ENCODE assay signal across 2 cellular contexts in the genomic region with DNA sequence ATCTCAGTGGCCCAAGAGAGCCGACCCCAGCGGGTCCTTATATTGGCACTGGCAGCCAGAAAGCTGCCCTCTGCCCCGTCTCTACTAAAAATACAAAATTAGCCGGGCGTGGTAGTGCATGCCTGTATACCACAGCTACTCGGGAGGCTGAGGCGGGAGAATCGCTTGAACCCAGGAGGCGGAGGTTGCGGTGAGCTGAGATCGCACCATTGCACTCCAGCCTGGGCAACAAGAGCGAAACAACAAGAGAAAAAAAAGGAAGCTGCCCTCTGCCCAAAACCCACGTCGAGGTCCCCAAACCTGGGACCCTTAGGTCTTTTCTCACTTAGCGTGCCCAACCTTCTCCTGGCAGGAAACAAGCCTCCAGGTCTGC. TPM values are rescaled to one million over a fixed set of nuclear protein-coding genes. Genes with fewer than 3 reads are reported as not detected.
A peak's percentile ranks its signal among the peaks of the same experiment; 100 is the strongest.
DNase-seq lines count a peak whose midpoint lies in the region; FAIRE-seq and TF ChIP-seq lines count a peak whose summit lies in the region.
"Not testable (repeated sequence)": the region's sequence is repeated elsewhere in the genome, so short reads cannot be mapped to it uniquely, and the experiment has no call there.

No MANE protein-coding gene starts in this region.

- not testable (repeated sequence) for H3K27me3 ChIP-seq in HUES64 (ENCODE audit: insufficient read depth, low read length)

- H3K4me3 ChIP-seq in HUES64 (ENCODE audit: low read length) (peak overlapping the region; percentile 81), kidney (ENCODE audit: low read length in 2 of 2) (peak overlapping the region; percentile 96 to 99)

- H3K36me3 ChIP-seq in HUES64 (ENCODE audit: insufficient read depth, low read length) = peaks cover 19% of the 10 kb centered on the region
- H3K36me3 ChIP-seq in kidney (ENCODE audit: control insufficient read depth in 1 of 2, insufficient read depth in 2 of 2, low read length in 2 of 2) = peaks cover 7 to 22% of the 10 kb centered on the region in 2 donors

- H3K9ac ChIP-seq in HUES64 (ENCODE audit: low read depth, low read length) (peak overlapping the region; percentile 81; the same call in 1 of the 2 replicates), kidney (ENCODE audit: low read length in 2 of 2) (peak overlapping the region in 1 of 2 donors; percentile 84)

- FAIRE-seq in kidney (lab: Jason Lieb, UNC) = not testable (repeated sequence)

- not testable (repeated sequence) for TF ChIP-seq CTCF in kidney (IDR thresholded peaks at IDR 0.05; ENCODE audit: borderline replicate concordance, extremely low read depth, insufficient read depth)

- not testable (repeated sequence) for H3K9me3 ChIP-seq in HUES64 (ENCODE audit: insufficient read depth, low read depth, low read length); kidney (ENCODE audit: control insufficient read depth in 1 of 2, low read length in 2 of 2)

- not testable (repeated sequence) for DNase-seq in kidney

- not testable (repeated sequence) for H3K4me1 ChIP-seq in HUES64 (ENCODE audit: insufficient read depth, low read length); kidney (ENCODE audit: control insufficient read depth in 1 of 2, insufficient read depth in 1 of 2, low read depth in 1 of 2, low read length in 2 of 2)

- WGBS in HUES64 = 86% methylated on average over 15 of the region's 15 CpGs

- H3K27ac ChIP-seq in HUES64 (ENCODE audit: low read depth, low read length) = not testable (repeated sequence)
- peak overlapping the region; percentile 86 to 90 for H3K27ac ChIP-seq in kidney (ENCODE audit: low read depth in 2 of 2, low read length in 2 of 2)

- intact Hi-C loops in kidney (cut with DNase I) = not testable (repeated sequence)

RNA-seq across cellular contexts. Expression of a gene that starts 0.9 kb away (rescaled TPM):
- polyA plus RNA-seq in HUES64 (2013, experiment 1 of 2) = 31.7 TPM
- 34.0 TPM for polyA plus RNA-seq in HUES64 (2013, experiment 2 of 2)
- 176 TPM for total RNA-seq in kidney
- polyA plus RNA-seq in kidney (ENCODE audit: insufficient read depth, low read depth, low replicate concordance) = 469 TPM

RNA-seq across cellular contexts. Expression of a gene that starts 20.6 kb away (rescaled TPM):
- 0.55 TPM for polyA plus RNA-seq in HUES64 (2013, experiment 1 of 2)
- 1.7 TPM for polyA plus RNA-seq in HUES64 (2013, experiment 2 of 2)
- total RNA-seq in kidney = 36.7 TPM
- 108 TPM for polyA plus RNA-seq in kidney (ENCODE audit: insufficient read depth, low read depth, low replicate concordance)

RNA-seq across cellular contexts. Expression of a gene that starts 24.0 kb away (rescaled TPM):
- 18.9 TPM for polyA plus RNA-seq in HUES64 (2013, experiment 1 of 2)
- 18.4 TPM for polyA plus RNA-seq in HUES64 (2013, experiment 2 of 2)
- 36.2 TPM for total RNA-seq in kidney
- polyA plus RNA-seq in kidney (ENCODE audit: insufficient read depth, low read depth, low replicate concordance) = 6.6 TPM

RNA-seq across cellular contexts. Expression of a gene that starts 42.3 kb away (rescaled TPM):
- polyA plus RNA-seq in HUES64 (2013, experiment 1 of 2) = not detected
- not detected for polyA plus RNA-seq in HUES64 (2013, experiment 2 of 2)
- not detected for total RNA-seq in kidney
- not detected for polyA plus RNA-seq in kidney (ENCODE audit: insufficient read depth, low read depth, low replicate concordance)

RNA-seq across cellular contexts. Expression of a gene that starts 51.7 kb away (rescaled TPM):
- 0.20 TPM for polyA plus RNA-seq in HUES64 (2013, experiment 1 of 2)
- polyA plus RNA-seq in HUES64 (2013, experiment 2 of 2) = 0.13 TPM
- total RNA-seq in kidney = 0.35 TPM
- not detected for polyA plus RNA-seq in kidney (ENCODE audit: insufficient read depth, low read depth, low replicate concordance)
